Comparison of ENCODE assay signal across 25 cellular contexts in genomic region chr2:60329225-60329624, GRCh38.
"Had no signal": no experiment of that assay in that cellular context is flagged by ENCODE, and none has a peak within 500 bp of the region (broad histone marks: within the 10 kb centered on the region; RNA-seq: fewer than 3 reads in every experiment).

No MANE protein-coding gene starts in this region.

- FAIRE-seq: endothelial cell of umbilical vein had no signal

- H3K4me1 ChIP-seq: colonic mucosa, esophagus muscularis mucosa, esophagus squamous epithelium, foreskin keratinocyte, gastrocnemius medialis, gastroesophageal sphincter, heart right ventricle had no signal

- ATAC-seq: effector memory CD8-positive, alpha-beta T cell; esophagus mucosa; foreskin keratinocyte; gastrocnemius medialis; gastroesophageal sphincter; heart left ventricle; heart right ventricle had no signal

- H3K36me3 ChIP-seq: colonic mucosa, esophagus muscularis mucosa, esophagus squamous epithelium, gastrocnemius medialis, gastroesophageal sphincter, heart left ventricle, heart right ventricle had no signal

- H3K27ac ChIP-seq: colonic mucosa, coronary artery, dorsolateral prefrontal cortex, epithelial cell of prostate, esophagus muscularis mucosa, esophagus squamous epithelium, foreskin keratinocyte, gastrocnemius medialis, gastroesophageal sphincter, heart left ventricle, heart right ventricle had no signal

- DNase-seq: colonic mucosa; cortex of kidney; dermis blood vessel endothelial cell; dorsolateral prefrontal cortex; effector CD4-positive, alpha-beta T cell; effector CD8-positive, alpha-beta T cell; effector memory CD4-positive, alpha-beta T cell; effector memory CD8-positive, alpha-beta T cell; endodermal cell; erythroblast; esophagus squamous epithelium; foreskin fibroblast; foreskin keratinocyte; foreskin melanocyte; gastrocnemius medialis; glutamatergic neuron; head of caudate nucleus; heart left ventricle; heart right ventricle had no signal

- H3K27me3 ChIP-seq: colonic mucosa, dorsolateral prefrontal cortex, esophagus muscularis mucosa, esophagus squamous epithelium, foreskin keratinocyte, gastrocnemius medialis, gastroesophageal sphincter, heart right ventricle had no signal

- H3K4me3 ChIP-seq: colonic mucosa, coronary artery, dorsolateral prefrontal cortex, esophagus muscularis mucosa, esophagus squamous epithelium, gastrocnemius medialis, gastroesophageal sphincter, heart left ventricle, heart right ventricle had no signal

- H3K9me3 ChIP-seq: colonic mucosa, esophagus squamous epithelium, gastrocnemius medialis had no signal
